Comparison of ENCODE assay signal across 16 cellular contexts in genomic region chr3:196514350-196514716, GRCh38. TPM values are rescaled to one million over a fixed set of nuclear protein-coding genes. Genes with fewer than 3 reads are reported as not detected.
A peak's percentile ranks its signal among the peaks of the same experiment; 100 is the strongest.
DNase-seq lines count a peak whose midpoint lies in the region; ATAC-seq, FAIRE-seq and TF ChIP-seq lines count a peak whose summit lies in the region.
"Had no signal": no experiment of that assay in that cellular context is flagged by ENCODE, and none has a peak within 500 bp of the region (broad histone marks: within the 10 kb centered on the region; RNA-seq: fewer than 3 reads in every experiment).

No MANE protein-coding gene starts in this region.

- H3K27ac ChIP-seq in heart right ventricle (peak overlapping the region; percentile 57 to 93 (median 79)), K562 (ENCODE audit: extremely low read depth, low read depth, low read length) (no peak overlapping the region), gastrocnemius medialis (peak overlapping the region; percentile 73 to 85 (median 83)), trophoblast cell (ENCODE audit: low read depth, low read length) (no peak overlapping the region)
- H3K27ac ChIP-seq: C4-2B had no signal

- H3K4me2 ChIP-seq in Loucy (ENCODE audit: low read depth, low read length, poor library complexity, severe bottlenecking): no peak overlapping the region
- no peak overlapping the region for H3K4me2 ChIP-seq in K562 (ENCODE audit: insufficient read depth, low read length)
- no peak overlapping the region for H3K4me2 ChIP-seq in trophoblast cell (ENCODE audit: low read length)
- H3K4me2 ChIP-seq: GM23338 had no signal

- no peak overlapping the region for H4K12ac ChIP-seq in trophoblast cell (ENCODE audit: low read depth, low read length)

- POLR2A ChIA-PET in K562 (lab: Yijun Ruan, JAX): interaction anchor here (0.9 to 1.0 kb wide), 2 partner anchors 8 to 435 kb away, joined by 3 read pairs; no protein-coding TSS in a partner anchor

- in situ Hi-C loops in K562 (cut with MboI) (loop anchor here (25.0 kb wide), 2 partner anchors 627 to 802 kb away; partner anchors contain the start of gene MUC20), gastrocnemius medialis (cut with MboI; ENCODE audit: low sequenced_read_pairs in 4 of 4) (loop anchor here in 1 of 4 donors (25.0 kb wide), 1 partner anchor 427 kb away; the partner anchor contains the start of gene TFRC)

- DNase-seq in heart right ventricle (no peak), cardiac septum (ENCODE audit: low spot score) (no peak), K562 (ENCODE audit: extremely low read depth in 1 of 4, low spot score in 3 of 4) (no peak), gastrocnemius medialis (no peak), trophoblast cell (no peak), GOT3 (lab: John Stamatoyannopoulos, UW) (no peak)
- DNase-seq in activated CD4-positive, CD25-positive, alpha-beta regulatory T cell treated with anti-CD3 and anti-CD28 coated beads, Interleukin-2, amount 50 U/mL, for 72 hours: no peak
- DNase-seq: BE2C; CD4-positive, alpha-beta memory T cell; DMS79; H9 had no signal

- WGBS in heart right ventricle, 2 donors: 88 to 100% methylated on average over 1 of the region's 1 CpG
- 90% methylated on average over 1 of the region's 1 CpG for WGBS in K562 (ENCODE audit: insufficient coverage, low coverage, missing lambda C conversion rate)
- WGBS in trophoblast cell (ENCODE audit: extremely low coverage, insufficient coverage, insufficient read length): no CpG with 5 or more reads among the region's 1 CpG

- no peaks in the 10 kb centered on the region for H3K9me1 ChIP-seq in K562 (ENCODE audit: control insufficient read depth, insufficient read depth, low read length)

- TF ChIP-seq EP300 in K562 (IDR thresholded peaks at IDR 0.05; ENCODE audit: low read length): no peak

- no peak for TF ChIP-seq RAD21 in K562 (CRISPR knock-in tag; conservative IDR thresholded peaks at IDR 0.05 in 1 of 2, IDR thresholded peaks at IDR 0.05 in 1 of 2)

- ATAC-seq in heart right ventricle (no peak), K562 (no peak), gastrocnemius medialis (no peak)
- ATAC-seq: GM23338 had no signal

- no TSS peak for BruUV-seq in K562 (replicated peaks; lab: Mats Ljungman, UMichigan)

- H3K4me3 ChIP-seq in heart right ventricle: peak overlapping the region in 8 of 10 donors; percentile 20 to 45 (median 38)
- H3K4me3 ChIP-seq in Loucy (ENCODE audit: low read length, poor library complexity, severe bottlenecking): no peak overlapping the region
- H3K4me3 ChIP-seq in K562: no peak overlapping the region
- H3K4me3 ChIP-seq in gastrocnemius medialis: no peak overlapping the region
- no peak overlapping the region for H3K4me3 ChIP-seq in trophoblast cell (ENCODE audit: low read depth, low read length)
- H3K4me3 ChIP-seq: GM23338 had no signal

- H3K79me2 ChIP-seq in Loucy (ENCODE audit: insufficient read depth, low read length): peaks cover 59% of the 10 kb centered on the region
- H3K79me2 ChIP-seq in K562 (ENCODE audit: control insufficient read depth, insufficient read depth, low read length): no peaks in the 10 kb centered on the region
- H3K79me2 ChIP-seq in trophoblast cell (ENCODE audit: control insufficient read depth, insufficient read depth, low read length, poor library complexity): no peaks in the 10 kb centered on the region

- no peak overlapping the region for H3K4ac ChIP-seq in trophoblast cell (ENCODE audit: low read depth, low read length)

- TF ChIP-seq CTCF in heart right ventricle (IDR thresholded peaks at IDR 0.05) (no peak), Loucy (conservative IDR thresholded peaks at IDR 0.05; ENCODE audit: low read length) (no peak), K562 (IDR thresholded peaks at IDR 0.05 in 2 of 3, conservative IDR thresholded peaks at IDR 0.05 in 1 of 3; ENCODE audit: insufficient read depth in 2 of 3, low read depth in 1 of 3, low read length in 3 of 3) (no peak), gastrocnemius medialis (IDR thresholded peaks at IDR 0.05 in 4 of 5, conservative IDR thresholded peaks at IDR 0.05 in 1 of 5) (no peak)

- H3K9me3 ChIP-seq in heart right ventricle (peaks cover 0 to 18% (median 11%) of the 10 kb centered on the region in 11 donors), Loucy (ENCODE audit: insufficient read depth, low read depth, low read length) (no peaks in the 10 kb centered on the region), K562 (replicated peaks; ENCODE audit: control insufficient read depth, insufficient read depth, low read depth, low read length) (peaks cover 5% of the 10 kb centered on the region; the same call in 1 of the 2 replicates), gastrocnemius medialis (no peaks in the 10 kb centered on the region), trophoblast cell (ENCODE audit: insufficient read depth, low read depth, low read length) (peaks cover 7% of the 10 kb centered on the region)

- no peak overlapping the region for H2BK120ac ChIP-seq in trophoblast cell (ENCODE audit: insufficient read depth, low read length, poor library complexity)

- H3K14ac ChIP-seq in trophoblast cell (ENCODE audit: low read length): no peak overlapping the region

- H3K36me3 ChIP-seq in heart right ventricle (no peaks in the 10 kb centered on the region), Loucy (ENCODE audit: insufficient read depth, low read length) (no peaks in the 10 kb centered on the region), K562 (ENCODE audit: control insufficient read depth, insufficient read depth, low read length) (no peaks in the 10 kb centered on the region), gastrocnemius medialis (no peaks in the 10 kb centered on the region), trophoblast cell (ENCODE audit: control insufficient read depth in 1 of 2, insufficient read depth in 2 of 2, low read length in 2 of 2) (no peaks in the 10 kb centered on the region)
- H3K36me3 ChIP-seq: BE2C had no signal

- no peak overlapping the region for H4K91ac ChIP-seq in trophoblast cell (ENCODE audit: low read depth, low read length)

- H2AFZ ChIP-seq in Loucy (ENCODE audit: low read length) (no peak overlapping the region), K562 (ENCODE audit: low read depth, low read length) (no peak overlapping the region), trophoblast cell (ENCODE audit: insufficient read depth, low read length, poor library complexity) (no peak overlapping the region)
- H2AFZ ChIP-seq: GM23338 had no signal

- H3K18ac ChIP-seq in trophoblast cell (ENCODE audit: low read length): no peak overlapping the region

- intact Hi-C loops in heart right ventricle (cut with DNase I) (loop anchor here in 4 of 10 donors (10.0 kb wide), 2 partner anchors 260 to 440 kb away; no protein-coding TSS in a partner anchor), cardiac septum (cut with DNase I) (no loop called here), K562 (cut with micrococcal nuclease) (loop anchor here (10.0 kb wide), 1 partner anchor 430 kb away; the partner anchor contains the start of gene TFRC), gastrocnemius medialis (cut with DNase I; ENCODE audit: low total_unique reads) (no loop called here)

- no peak overlapping the region for H2BK5ac ChIP-seq in trophoblast cell (ENCODE audit: low read depth, low read length, poor library complexity)

- no peaks in the 10 kb centered on the region for H3K9me2 ChIP-seq in Loucy (replicated peaks; ENCODE audit: low read depth, low read length)

- CTCF ChIA-PET in K562 (lab: Yijun Ruan, JAX; ENCODE audit: low intra/inter-chr PET ratio): no interaction called here

- no peaks in the 10 kb centered on the region for H3K79me1 ChIP-seq in trophoblast cell (ENCODE audit: low read length)

- H4K20me1 ChIP-seq in Loucy (ENCODE audit: insufficient read depth, low read length, poor library complexity, severe bottlenecking): no peaks in the 10 kb centered on the region
- H4K20me1 ChIP-seq in K562 (replicated peaks; ENCODE audit: control insufficient read depth, insufficient read depth, low read length): no peaks in the 10 kb centered on the region

- no peaks in the 10 kb centered on the region for H3K27me3 ChIP-seq in heart right ventricle
- H3K27me3 ChIP-seq in Loucy (ENCODE audit: insufficient read depth, low read length, poor library complexity, severe bottlenecking): no peaks in the 10 kb centered on the region
- no peaks in the 10 kb centered on the region for H3K27me3 ChIP-seq in K562 (ENCODE audit: control insufficient read depth in 2 of 2, insufficient read depth in 2 of 2, low read length in 2 of 2)
- H3K27me3 ChIP-seq in gastrocnemius medialis: no peaks in the 10 kb centered on the region
- no peaks in the 10 kb centered on the region for H3K27me3 ChIP-seq in trophoblast cell (ENCODE audit: insufficient read depth, low read length)
- H3K27me3 ChIP-seq: BE2C had no signal

- TF ChIP-seq POLR2A in K562 (conservative IDR thresholded peaks at IDR 0.05) (no peak), gastrocnemius medialis (IDR thresholded peaks at IDR 0.05) (no peak)

- no peak overlapping the region for H2AK5ac ChIP-seq in trophoblast cell (ENCODE audit: low read length)

- H3K9ac ChIP-seq in Loucy (ENCODE audit: low read depth, low read length, poor library complexity, severe bottlenecking): peak overlapping the region; percentile 40
- no peak overlapping the region for H3K9ac ChIP-seq in K562 (ENCODE audit: insufficient read depth in 1 of 2, low read depth in 2 of 2, low read length in 2 of 2)
- no peak overlapping the region for H3K9ac ChIP-seq in trophoblast cell (ENCODE audit: low read length)

- H4K8ac ChIP-seq in trophoblast cell (ENCODE audit: low read depth, low read length): no peak overlapping the region

- H3K4me1 ChIP-seq in heart right ventricle (peaks cover 0 to 20% (median 0%) of the 10 kb centered on the region in 9 donors), Loucy (ENCODE audit: insufficient read depth, low read length, poor library complexity, severe bottlenecking) (peaks cover 61% of the 10 kb centered on the region), K562 (replicated peaks in 1 of 2; ENCODE audit: control insufficient read depth in 2 of 2, insufficient read depth in 2 of 2, low read length in 2 of 2) (peaks cover 19 to 53% of the 10 kb centered on the region in 2 experiments), gastrocnemius medialis (peaks cover 20 to 26% of the 10 kb centered on the region in 2 donors), trophoblast cell (ENCODE audit: control insufficient read depth in 1 of 2, insufficient read depth in 2 of 2, low read length in 2 of 2) (no peaks in the 10 kb centered on the region)

- peaks cover 8% of the 10 kb centered on the region; the same call in 1 of the 2 replicates for H3F3A ChIP-seq in Loucy (ENCODE audit: low read depth)

- no peak overlapping the region for H2BK12ac ChIP-seq in trophoblast cell (ENCODE audit: low read length)

- FAIRE-seq in K562 (lab: Jason Lieb, UNC): no peak
- FAIRE-seq: A204.1 had no signal

- H3K23ac ChIP-seq in trophoblast cell (ENCODE audit: low read length): no peak overlapping the region

RNA-seq across cellular contexts. Expression of gene SMCO1, which starts 0.8 kb away (rescaled TPM):
- total RNA-seq in heart right ventricle: 100 to 1,000 TPM in 2 of 10 donors, 10 to 100 TPM in 8; 18.7 to 143 (median 58.8) TPM
- 10 to 100 TPM in 1 of 2 donors, 1 to 10 TPM in 1; 3.2 to 88.8 TPM for polyA plus RNA-seq in heart right ventricle
- total RNA-seq in cardiac septum: 28.7 TPM
- 0.21 TPM in 1 of 2 replicates, not detected in the other for total RNA-seq in K562 (2011; cell fraction: chromatin; rRNA removed; ENCODE audit: low replicate concordance)
- not detected in 2 replicates for total RNA-seq in K562 (2011; cell fraction: nucleolus; rRNA removed)
- total RNA-seq in K562 (2011; cell fraction: nucleoplasm; rRNA removed): not detected in 2 replicates
- 0.05 TPM in 1 of 2 replicates, not detected in the other for total RNA-seq in K562 (2014; rRNA removed)
- 0.13 TPM in 1 of 2 replicates, not detected in the other for total RNA-seq in K562 (2014; rRNA removed; fragmentation: Illumina TruSeq; extraction: Trizol)
- total RNA-seq in K562 (2015; rRNA removed; fragmentation: Illumina TruSeq; extraction: Trizol): not detected in 2 replicates
- 0.20 TPM in 1 of 2 replicates, not detected in the other for total RNA-seq in K562 (2021)
- polyA plus RNA-seq in K562 (2011; rRNA removed): 0.05 TPM in 1 of 2 replicates, not detected in the other
- 0.04 TPM in 1 of 2 replicates, not detected in the other for polyA plus RNA-seq in K562 (2011; cell fraction: cytosol; rRNA removed)
- not detected in 2 replicates for polyA plus RNA-seq in K562 (2011; cell fraction: nucleus; rRNA removed)
- polyA plus RNA-seq in K562 (2012): 0.07 and 0.09 TPM in 2 replicates
- polyA plus RNA-seq in K562 (2014; fragmentation: Illumina TruSeq; extraction: Trizol): 0.08 and 0.10 TPM in 2 replicates
- under 1 TPM; 0.14 to 0.35 TPM for polyA plus RNA-seq in K562 (2014; fragmentation: Nextera tagmentation; extraction: Ambion mirVana)
- polyA plus RNA-seq in K562 (2014; rRNA removed): 0.05 TPM in 1 of 2 replicates, not detected in the other
- not detected in 2 replicates for polyA minus RNA-seq in K562 (2011; rRNA and poly(A)+ RNA removed)
- not detected in 2 replicates for polyA minus RNA-seq in K562 (2011; cell fraction: cytosol; rRNA and poly(A)+ RNA removed)
- not detected in 2 replicates for polyA minus RNA-seq in K562 (2011; cell fraction: nucleus; rRNA and poly(A)+ RNA removed)
- 1 to 10 TPM in 3 of 4 donors, under 1 TPM in 1; 0.46 to 2.2 (median 1.5) TPM for total RNA-seq in gastrocnemius medialis
- not detected in 2 replicates for polyA plus RNA-seq in trophoblast cell (2013)
- total RNA-seq: CD4-positive, alpha-beta memory T cell; G401; GM23338; H9 had no signal
- polyA plus RNA-seq: CD4-positive, alpha-beta memory T cell; GM23338 had no signal

RNA-seq across cellular contexts. Expression of gene RNF168, which starts 10.8 kb away (rescaled TPM):
- 10 to 100 TPM; 16.0 to 32.8 (median 21.1) TPM for total RNA-seq in heart right ventricle
- 10 to 100 TPM in 1 of 2 donors, 1 to 10 TPM in 1; 6.4 to 11.4 TPM for polyA plus RNA-seq in heart right ventricle
- total RNA-seq in cardiac septum: 21.8 TPM
- total RNA-seq in K562 (2011; cell fraction: chromatin; rRNA removed; ENCODE audit: low replicate concordance): 71.2 and 77.5 TPM in 2 replicates
- 28.5 and 36.1 TPM in 2 replicates for total RNA-seq in K562 (2011; cell fraction: nucleolus; rRNA removed)
- 34.3 and 37.7 TPM in 2 replicates for total RNA-seq in K562 (2011; cell fraction: nucleoplasm; rRNA removed)
- total RNA-seq in K562 (2014; rRNA removed): 20.1 and 22.6 TPM in 2 replicates
- total RNA-seq in K562 (2014; rRNA removed; fragmentation: Illumina TruSeq; extraction: Trizol): 32.1 and 34.4 TPM in 2 replicates
- 29.7 and 29.8 TPM in 2 replicates for total RNA-seq in K562 (2015; rRNA removed; fragmentation: Illumina TruSeq; extraction: Trizol)
- total RNA-seq in K562 (2021): 29.0 and 31.8 TPM in 2 replicates
- polyA plus RNA-seq in K562 (2011; rRNA removed): 9.3 and 10.8 TPM in 2 replicates
- polyA plus RNA-seq in K562 (2011; cell fraction: cytosol; rRNA removed): 5.0 and 8.8 TPM in 2 replicates
- 11.0 and 11.1 TPM in 2 replicates for polyA plus RNA-seq in K562 (2011; cell fraction: nucleus; rRNA removed)
- polyA plus RNA-seq in K562 (2012): 13.2 and 15.1 TPM in 2 replicates
- polyA plus RNA-seq in K562 (2014; fragmentation: Illumina TruSeq; extraction: Trizol): 14.6 and 16.6 TPM in 2 replicates
- polyA plus RNA-seq in K562 (2014; fragmentation: Nextera tagmentation; extraction: Ambion mirVana): 1 to 10 TPM; 6.0 to 8.3 TPM
- 12.3 and 13.9 TPM in 2 replicates for polyA plus RNA-seq in K562 (2014; rRNA removed)
- 37.7 and 51.3 TPM in 2 replicates for polyA minus RNA-seq in K562 (2011; rRNA and poly(A)+ RNA removed)
- 22.4 and 30.3 TPM in 2 replicates for polyA minus RNA-seq in K562 (2011; cell fraction: cytosol; rRNA and poly(A)+ RNA removed)
- polyA minus RNA-seq in K562 (2011; cell fraction: nucleus; rRNA and poly(A)+ RNA removed): 10.8 and 25.4 TPM in 2 replicates
- 10 to 100 TPM in 3 of 4 donors, 1 to 10 TPM in 1; 6.5 to 14.6 (median 11.0) TPM for total RNA-seq in gastrocnemius medialis
- 16.5 and 17.0 TPM in 2 replicates for polyA plus RNA-seq in trophoblast cell (2013)

RNA-seq across cellular contexts. Expression of gene WDR53, which starts 54.0 kb away (rescaled TPM):
- total RNA-seq in heart right ventricle: 10 to 100 TPM in 2 of 10 donors, 1 to 10 TPM in 8; 5.8 to 10.8 (median 8.1) TPM
- polyA plus RNA-seq in heart right ventricle: 10 to 100 TPM in 1 of 2 donors, 1 to 10 TPM in 1; 8.3 to 14.7 TPM
- total RNA-seq in cardiac septum: 8.4 TPM
- 12.4 and 21.6 TPM in 2 replicates for total RNA-seq in K562 (2011; cell fraction: chromatin; rRNA removed; ENCODE audit: low replicate concordance)
- 5.2 and 8.3 TPM in 2 replicates for total RNA-seq in K562 (2011; cell fraction: nucleolus; rRNA removed)
- total RNA-seq in K562 (2011; cell fraction: nucleoplasm; rRNA removed): 10.3 and 12.6 TPM in 2 replicates
- total RNA-seq in K562 (2014; rRNA removed): 10.9 and 13.0 TPM in 2 replicates
- 20.9 and 23.9 TPM in 2 replicates for total RNA-seq in K562 (2014; rRNA removed; fragmentation: Illumina TruSeq; extraction: Trizol)
- total RNA-seq in K562 (2015; rRNA removed; fragmentation: Illumina TruSeq; extraction: Trizol): 19.3 and 19.6 TPM in 2 replicates
- total RNA-seq in K562 (2021): 14.6 and 15.9 TPM in 2 replicates
- 11.6 and 16.7 TPM in 2 replicates for polyA plus RNA-seq in K562 (2011; rRNA removed)
- polyA plus RNA-seq in K562 (2011; cell fraction: cytosol; rRNA removed): 6.0 and 10.4 TPM in 2 replicates
- polyA plus RNA-seq in K562 (2011; cell fraction: nucleus; rRNA removed): 6.8 and 8.3 TPM in 2 replicates
- polyA plus RNA-seq in K562 (2012): 14.7 and 19.2 TPM in 2 replicates
- 21.9 and 22.2 TPM in 2 replicates for polyA plus RNA-seq in K562 (2014; fragmentation: Illumina TruSeq; extraction: Trizol)
- polyA plus RNA-seq in K562 (2014; fragmentation: Nextera tagmentation; extraction: Ambion mirVana): 10 to 100 TPM; 21.6 to 34.5 TPM
- 21.4 and 23.8 TPM in 2 replicates for polyA plus RNA-seq in K562 (2014; rRNA removed)
- 16.8 and 17.7 TPM in 2 replicates for polyA minus RNA-seq in K562 (2011; rRNA and poly(A)+ RNA removed)
- 4.5 and 4.8 TPM in 2 replicates for polyA minus RNA-seq in K562 (2011; cell fraction: cytosol; rRNA and poly(A)+ RNA removed)
- polyA minus RNA-seq in K562 (2011; cell fraction: nucleus; rRNA and poly(A)+ RNA removed): 2.6 and 3.2 TPM in 2 replicates
- 1 to 10 TPM; 4.8 to 8.3 (median 6.7) TPM for total RNA-seq in gastrocnemius medialis
- 9.9 and 10.6 TPM in 2 replicates for polyA plus RNA-seq in trophoblast cell (2013)

RNA-seq across cellular contexts. Expression of gene FBXO45, which starts 54.1 kb away (rescaled TPM):
- total RNA-seq in heart right ventricle: 10 to 100 TPM in 1 of 10 donors, 1 to 10 TPM in 9; 4.4 to 10.2 (median 5.9) TPM
- 1 to 10 TPM; 2.0 to 4.8 TPM for polyA plus RNA-seq in heart right ventricle
- 6.4 TPM for total RNA-seq in cardiac septum
- 9.1 and 31.6 TPM in 2 replicates for total RNA-seq in K562 (2011; cell fraction: chromatin; rRNA removed; ENCODE audit: low replicate concordance)
- total RNA-seq in K562 (2011; cell fraction: nucleolus; rRNA removed): 6.2 and 7.5 TPM in 2 replicates
- 11.7 and 16.8 TPM in 2 replicates for total RNA-seq in K562 (2011; cell fraction: nucleoplasm; rRNA removed)
- total RNA-seq in K562 (2014; rRNA removed): 25.4 and 28.9 TPM in 2 replicates
- 52.8 and 56.1 TPM in 2 replicates for total RNA-seq in K562 (2014; rRNA removed; fragmentation: Illumina TruSeq; extraction: Trizol)
- 41.0 and 44.3 TPM in 2 replicates for total RNA-seq in K562 (2015; rRNA removed; fragmentation: Illumina TruSeq; extraction: Trizol)
- total RNA-seq in K562 (2021): 33.3 and 37.0 TPM in 2 replicates
- 25.7 and 38.6 TPM in 2 replicates for polyA plus RNA-seq in K562 (2011; rRNA removed)
- 6.1 and 11.0 TPM in 2 replicates for polyA plus RNA-seq in K562 (2011; cell fraction: cytosol; rRNA removed)
- polyA plus RNA-seq in K562 (2011; cell fraction: nucleus; rRNA removed): 5.6 and 8.1 TPM in 2 replicates
- 17.9 and 26.4 TPM in 2 replicates for polyA plus RNA-seq in K562 (2012)
- polyA plus RNA-seq in K562 (2014; fragmentation: Illumina TruSeq; extraction: Trizol): 31.9 and 39.7 TPM in 2 replicates
- polyA plus RNA-seq in K562 (2014; fragmentation: Nextera tagmentation; extraction: Ambion mirVana): 10 to 100 TPM; 15.2 to 17.2 TPM
- 26.5 and 28.3 TPM in 2 replicates for polyA plus RNA-seq in K562 (2014; rRNA removed)
- polyA minus RNA-seq in K562 (2011; rRNA and poly(A)+ RNA removed): 48.5 and 48.9 TPM in 2 replicates
- 12.7 and 16.2 TPM in 2 replicates for polyA minus RNA-seq in K562 (2011; cell fraction: cytosol; rRNA and poly(A)+ RNA removed)
- 4.3 and 6.6 TPM in 2 replicates for polyA minus RNA-seq in K562 (2011; cell fraction: nucleus; rRNA and poly(A)+ RNA removed)
- total RNA-seq in gastrocnemius medialis: 10 to 100 TPM in 3 of 4 donors, 1 to 10 TPM in 1; 9.6 to 20.8 (median 12.1) TPM
- 7.7 TPM in 2 replicates for polyA plus RNA-seq in trophoblast cell (2013)

Comparison
In these comparisons a context has a peak if more than half of its experiments do, and no peak if none do; other contexts are left out.
1. H3K27ac ChIP-seq: peak in heart right ventricle (10 of 10) and gastrocnemius medialis (4 of 4); none in K562 (single experiment) and trophoblast cell (single experiment).
2. H3K4me3 ChIP-seq: peak in heart right ventricle (8 of 10); none in Loucy (single experiment), K562 (single experiment), gastrocnemius medialis (0 of 4) and trophoblast cell (single experiment).